Comparison of ENCODE assay signal across 14 cellular contexts in the genomic region with DNA sequence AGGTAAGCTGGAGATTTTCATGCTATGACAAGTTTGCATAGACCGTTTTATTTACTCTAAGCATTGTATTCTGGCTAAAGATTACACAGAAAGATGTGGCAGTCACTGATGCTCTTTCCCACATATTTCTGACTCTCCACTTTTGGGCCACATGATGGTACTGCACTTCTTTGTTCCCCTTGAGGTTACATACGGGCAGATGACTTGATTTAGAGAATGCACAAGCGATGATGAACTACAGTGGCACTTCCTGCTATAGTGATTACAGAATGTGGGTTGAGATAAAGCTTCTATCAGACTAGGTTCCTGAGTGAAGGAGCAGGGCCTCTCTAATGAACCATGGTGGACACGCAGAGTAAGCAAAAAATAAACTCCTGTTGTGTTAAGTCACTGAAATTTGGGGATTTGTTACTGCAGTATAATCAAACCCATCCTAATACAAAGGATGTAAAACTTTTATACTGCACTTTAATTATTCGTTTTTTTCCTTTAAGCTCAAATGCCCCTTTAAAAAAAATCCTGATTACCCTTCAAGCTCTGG.
DNase-seq lines count a peak whose midpoint lies in the region; ATAC-seq and TF ChIP-seq lines count a peak whose summit lies in the region.
"Had no signal": no experiment of that assay in that cellular context is flagged by ENCODE, and none has a peak within 500 bp of the region (broad histone marks: within the 10 kb centered on the region; RNA-seq: fewer than 3 reads in every experiment).

No MANE protein-coding gene starts in this region.

- no peak for TF ChIP-seq CTCF in brain microvascular endothelial cell (IDR thresholded peaks at IDR 0.05; ENCODE audit: low read depth, low read length, missing control alignments)

- H3K27ac ChIP-seq in brain microvascular endothelial cell (peak overlapping the region; percentile 28), muscle layer of colon (ENCODE audit: low read depth, low read length) (peak overlapping the region; percentile 50), caudate nucleus (ENCODE audit: low read depth, low read length) (no peak overlapping the region)

- in situ Hi-C loops in brain microvascular endothelial cell (cut with HindIII; ENCODE audit: low pct_ligation_motif_present, low sequenced_read_pairs) = no loop called here

- no peak for ATAC-seq in HG03097 (IDR thresholded peaks at IDR 0.05; ENCODE audit: low FRiP score, unreplicated experiment)
- no peak for ATAC-seq in HG03135 (IDR thresholded peaks at IDR 0.05; ENCODE audit: unreplicated experiment)
- ATAC-seq: activated CD8-positive, alpha-beta memory T cell treated with anti-CD3 and anti-CD28 coated beads, Interleukin-2, amount 10 ng/mL, durations not matched to agents 7 days and 5 days had no signal

- H3K4me1 ChIP-seq in muscle layer of colon (ENCODE audit: insufficient read depth, low read length) = peaks cover 59% of the 10 kb centered on the region

- H3K36me3 ChIP-seq in brain microvascular endothelial cell (replicated peaks) (no peaks in the 10 kb centered on the region), muscle layer of colon (ENCODE audit: insufficient read depth, low read length) (no peaks in the 10 kb centered on the region)

- no peak overlapping the region for H3K9ac ChIP-seq in muscle layer of colon (ENCODE audit: low read length)

- no peaks in the 10 kb centered on the region for H3K27me3 ChIP-seq in brain microvascular endothelial cell (replicated peaks)
- no peaks in the 10 kb centered on the region for H3K27me3 ChIP-seq in muscle layer of colon (ENCODE audit: control insufficient read depth in 1 of 2, insufficient read depth in 2 of 2, low read length in 2 of 2)

- H3K4me3 ChIP-seq in brain microvascular endothelial cell (ENCODE audit: low read depth, low read length) (no peak overlapping the region), muscle layer of colon (ENCODE audit: low read depth in 1 of 2, low read length in 2 of 2) (no peak overlapping the region)

- H3K9me3 ChIP-seq in muscle layer of colon (ENCODE audit: low read length) = no peaks in the 10 kb centered on the region

- DNase-seq in DMS79 (lab: John Stamatoyannopoulos, UW) = peak; percentile 47
- peak; percentile 93 for DNase-seq in NCI-H226
- peak; percentile 85 for DNase-seq in brain microvascular endothelial cell
- DNase-seq in caudate nucleus (lab: John Stamatoyannopoulos, UW) = no peak
- DNase-seq in NCI-H146 (lab: John Stamatoyannopoulos, UW) = no peak
- DNase-seq: activated CD8-positive, alpha-beta memory T cell treated with anti-CD3 and anti-CD28 coated beads, Interleukin-2, amount 10 ng/mL, durations not matched to agents 7 days and 5 days; amygdala; KBM-7; NCI-H2227 treated with DMSO at 0.1 percent for 48 hours; nephron progenitor cell; stimulated activated naive CD4-positive, alpha-beta T cell treated with Interleukin-2 at 50 U/mL for 16 hours had no signal

Comparison
In these comparisons a context has a peak if more than half of its experiments do, and no peak if none do; other contexts are left out.
1. DNase-seq: peak in DMS79 (single experiment), NCI-H226 (single experiment) and brain microvascular endothelial cell (single experiment); none in caudate nucleus (0 of 61) and NCI-H146 (single experiment).